Comparison of ENCODE assay signal across 2 cellular contexts in the genomic region with DNA sequence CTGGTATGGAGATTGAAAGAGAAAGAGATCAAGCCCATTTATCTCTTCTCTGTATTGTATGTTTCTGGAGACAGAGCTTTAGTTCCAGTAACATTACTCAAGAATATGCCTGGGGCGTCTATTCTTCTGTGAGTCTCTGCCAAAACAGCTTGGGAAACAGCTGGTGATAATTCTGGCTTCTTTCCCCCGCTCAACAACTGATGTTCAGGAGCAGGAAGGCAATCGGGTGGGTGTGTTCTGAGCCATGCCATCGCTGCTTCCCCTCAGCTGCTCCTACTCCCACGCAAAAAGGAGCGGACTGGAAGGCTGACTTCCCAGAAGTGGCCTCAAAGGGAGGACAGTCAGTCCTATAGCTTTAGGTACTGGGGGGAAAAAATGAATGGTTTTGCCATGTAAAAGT.
TF ChIP-seq lines count a peak whose summit lies in the region.

No MANE protein-coding gene starts in this region.

TF ChIP-seq in GM23338, 12 proteins besides CTCF, POLR2A, EP300 and RAD21 (continued from another document):
- TF ChIP-seq, protein P1, sequence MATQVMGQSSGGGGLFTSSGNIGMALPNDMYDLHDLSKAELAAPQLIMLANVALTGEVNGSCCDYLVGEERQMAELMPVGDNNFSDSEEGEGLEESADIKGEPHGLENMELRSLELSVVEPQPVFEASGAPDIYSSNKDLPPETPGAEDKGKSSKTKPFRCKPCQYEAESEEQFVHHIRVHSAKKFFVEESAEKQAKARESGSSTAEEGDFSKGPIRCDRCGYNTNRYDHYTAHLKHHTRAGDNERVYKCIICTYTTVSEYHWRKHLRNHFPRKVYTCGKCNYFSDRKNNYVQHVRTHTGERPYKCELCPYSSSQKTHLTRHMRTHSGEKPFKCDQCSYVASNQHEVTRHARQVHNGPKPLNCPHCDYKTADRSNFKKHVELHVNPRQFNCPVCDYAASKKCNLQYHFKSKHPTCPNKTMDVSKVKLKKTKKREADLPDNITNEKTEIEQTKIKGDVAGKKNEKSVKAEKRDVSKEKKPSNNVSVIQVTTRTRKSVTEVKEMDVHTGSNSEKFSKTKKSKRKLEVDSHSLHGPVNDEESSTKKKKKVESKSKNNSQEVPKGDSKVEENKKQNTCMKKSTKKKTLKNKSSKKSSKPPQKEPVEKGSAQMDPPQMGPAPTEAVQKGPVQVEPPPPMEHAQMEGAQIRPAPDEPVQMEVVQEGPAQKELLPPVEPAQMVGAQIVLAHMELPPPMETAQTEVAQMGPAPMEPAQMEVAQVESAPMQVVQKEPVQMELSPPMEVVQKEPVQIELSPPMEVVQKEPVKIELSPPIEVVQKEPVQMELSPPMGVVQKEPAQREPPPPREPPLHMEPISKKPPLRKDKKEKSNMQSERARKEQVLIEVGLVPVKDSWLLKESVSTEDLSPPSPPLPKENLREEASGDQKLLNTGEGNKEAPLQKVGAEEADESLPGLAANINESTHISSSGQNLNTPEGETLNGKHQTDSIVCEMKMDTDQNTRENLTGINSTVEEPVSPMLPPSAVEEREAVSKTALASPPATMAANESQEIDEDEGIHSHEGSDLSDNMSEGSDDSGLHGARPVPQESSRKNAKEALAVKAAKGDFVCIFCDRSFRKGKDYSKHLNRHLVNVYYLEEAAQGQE (IDR thresholded peaks at IDR 0.05; ENCODE audit: unreplicated experiment), result no peak
- TF ChIP-seq STAT1 (IDR thresholded peaks at IDR 0.05; ENCODE audit: unreplicated experiment) (no peak), POLR2AphosphoS5 (IDR thresholded peaks at IDR 0.05; ENCODE audit: low read depth) (no peak)
TF ChIP-seq in GM23338: peak in this region for 0.

TF ChIP-seq in WTC11, 78 proteins besides CTCF, POLR2A, EP300 and RAD21 (continued from another document):
- TF ChIP-seq, protein P2, sequence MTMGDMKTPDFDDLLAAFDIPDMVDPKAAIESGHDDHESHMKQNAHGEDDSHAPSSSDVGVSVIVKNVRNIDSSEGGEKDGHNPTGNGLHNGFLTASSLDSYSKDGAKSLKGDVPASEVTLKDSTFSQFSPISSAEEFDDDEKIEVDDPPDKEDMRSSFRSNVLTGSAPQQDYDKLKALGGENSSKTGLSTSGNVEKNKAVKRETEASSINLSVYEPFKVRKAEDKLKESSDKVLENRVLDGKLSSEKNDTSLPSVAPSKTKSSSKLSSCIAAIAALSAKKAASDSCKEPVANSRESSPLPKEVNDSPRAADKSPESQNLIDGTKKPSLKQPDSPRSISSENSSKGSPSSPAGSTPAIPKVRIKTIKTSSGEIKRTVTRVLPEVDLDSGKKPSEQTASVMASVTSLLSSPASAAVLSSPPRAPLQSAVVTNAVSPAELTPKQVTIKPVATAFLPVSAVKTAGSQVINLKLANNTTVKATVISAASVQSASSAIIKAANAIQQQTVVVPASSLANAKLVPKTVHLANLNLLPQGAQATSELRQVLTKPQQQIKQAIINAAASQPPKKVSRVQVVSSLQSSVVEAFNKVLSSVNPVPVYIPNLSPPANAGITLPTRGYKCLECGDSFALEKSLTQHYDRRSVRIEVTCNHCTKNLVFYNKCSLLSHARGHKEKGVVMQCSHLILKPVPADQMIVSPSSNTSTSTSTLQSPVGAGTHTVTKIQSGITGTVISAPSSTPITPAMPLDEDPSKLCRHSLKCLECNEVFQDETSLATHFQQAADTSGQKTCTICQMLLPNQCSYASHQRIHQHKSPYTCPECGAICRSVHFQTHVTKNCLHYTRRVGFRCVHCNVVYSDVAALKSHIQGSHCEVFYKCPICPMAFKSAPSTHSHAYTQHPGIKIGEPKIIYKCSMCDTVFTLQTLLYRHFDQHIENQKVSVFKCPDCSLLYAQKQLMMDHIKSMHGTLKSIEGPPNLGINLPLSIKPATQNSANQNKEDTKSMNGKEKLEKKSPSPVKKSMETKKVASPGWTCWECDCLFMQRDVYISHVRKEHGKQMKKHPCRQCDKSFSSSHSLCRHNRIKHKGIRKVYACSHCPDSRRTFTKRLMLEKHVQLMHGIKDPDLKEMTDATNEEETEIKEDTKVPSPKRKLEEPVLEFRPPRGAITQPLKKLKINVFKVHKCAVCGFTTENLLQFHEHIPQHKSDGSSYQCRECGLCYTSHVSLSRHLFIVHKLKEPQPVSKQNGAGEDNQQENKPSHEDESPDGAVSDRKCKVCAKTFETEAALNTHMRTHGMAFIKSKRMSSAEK (CRISPR knock-in tag; IDR thresholded peaks at IDR 0.05; ENCODE audit: borderline replicate concordance), result no peak
- TF ChIP-seq, protein P3, sequence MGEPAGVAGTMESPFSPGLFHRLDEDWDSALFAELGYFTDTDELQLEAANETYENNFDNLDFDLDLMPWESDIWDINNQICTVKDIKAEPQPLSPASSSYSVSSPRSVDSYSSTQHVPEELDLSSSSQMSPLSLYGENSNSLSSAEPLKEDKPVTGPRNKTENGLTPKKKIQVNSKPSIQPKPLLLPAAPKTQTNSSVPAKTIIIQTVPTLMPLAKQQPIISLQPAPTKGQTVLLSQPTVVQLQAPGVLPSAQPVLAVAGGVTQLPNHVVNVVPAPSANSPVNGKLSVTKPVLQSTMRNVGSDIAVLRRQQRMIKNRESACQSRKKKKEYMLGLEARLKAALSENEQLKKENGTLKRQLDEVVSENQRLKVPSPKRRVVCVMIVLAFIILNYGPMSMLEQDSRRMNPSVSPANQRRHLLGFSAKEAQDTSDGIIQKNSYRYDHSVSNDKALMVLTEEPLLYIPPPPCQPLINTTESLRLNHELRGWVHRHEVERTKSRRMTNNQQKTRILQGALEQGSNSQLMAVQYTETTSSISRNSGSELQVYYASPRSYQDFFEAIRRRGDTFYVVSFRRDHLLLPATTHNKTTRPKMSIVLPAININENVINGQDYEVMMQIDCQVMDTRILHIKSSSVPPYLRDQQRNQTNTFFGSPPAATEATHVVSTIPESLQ (CRISPR knock-in tag; IDR thresholded peaks at IDR 0.05), result no peak
- no peak for TF ChIP-seq ZBTB21 (CRISPR knock-in tag; IDR thresholded peaks at IDR 0.05; ENCODE audit: borderline replicate concordance)
- no peak for TF ChIP-seq FOXK1 (CRISPR knock-in tag; IDR thresholded peaks at IDR 0.05)
- TF ChIP-seq TEAD4 (CRISPR knock-in tag; IDR thresholded peaks at IDR 0.05), result no peak
- TF ChIP-seq, protein P4, sequence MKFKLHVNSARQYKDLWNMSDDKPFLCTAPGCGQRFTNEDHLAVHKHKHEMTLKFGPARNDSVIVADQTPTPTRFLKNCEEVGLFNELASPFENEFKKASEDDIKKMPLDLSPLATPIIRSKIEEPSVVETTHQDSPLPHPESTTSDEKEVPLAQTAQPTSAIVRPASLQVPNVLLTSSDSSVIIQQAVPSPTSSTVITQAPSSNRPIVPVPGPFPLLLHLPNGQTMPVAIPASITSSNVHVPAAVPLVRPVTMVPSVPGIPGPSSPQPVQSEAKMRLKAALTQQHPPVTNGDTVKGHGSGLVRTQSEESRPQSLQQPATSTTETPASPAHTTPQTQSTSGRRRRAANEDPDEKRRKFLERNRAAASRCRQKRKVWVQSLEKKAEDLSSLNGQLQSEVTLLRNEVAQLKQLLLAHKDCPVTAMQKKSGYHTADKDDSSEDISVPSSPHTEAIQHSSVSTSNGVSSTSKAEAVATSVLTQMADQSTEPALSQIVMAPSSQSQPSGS (CRISPR knock-in tag; IDR thresholded peaks at IDR 0.05; ENCODE audit: borderline replicate concordance, low read depth), result no peak
- TF ChIP-seq CREB1 (CRISPR knock-in tag; IDR thresholded peaks at IDR 0.05), result no peak
